Comparison of ENCODE assay signal across 8 cellular contexts in genomic region chr9:95507456-95508241, GRCh38. TPM values are rescaled to one million over a fixed set of nuclear protein-coding genes. Genes with fewer than 3 reads are reported as not detected.
A peak's percentile ranks its signal among the peaks of the same experiment; 100 is the strongest.
DNase-seq lines count a peak whose midpoint lies in the region; ATAC-seq and TF ChIP-seq lines count a peak whose summit lies in the region.

No MANE protein-coding gene starts in this region.

- H3K79me2 ChIP-seq in hepatocyte, result peaks cover 69% of the 10 kb centered on the region

- H3K27ac ChIP-seq in BLaER1 treated with 17β-estradiol and CSF1 and Interleukin-3, amounts not matched to agents 10 nM and 100 nM, result peak overlapping the region; percentile 68 to 98 (median 95); a peak in 21 of 22 replicates
- H3K27ac ChIP-seq in HL-60 (replicated peaks), result no peak overlapping the region
- peak overlapping the region; percentile 90 for H3K27ac ChIP-seq in RWPE2 (ENCODE audit: poor library complexity, severe bottlenecking)
- H3K27ac ChIP-seq in ascending aorta, result peak overlapping the region; percentile 78 to 90
- peak overlapping the region; percentile 99 for H3K27ac ChIP-seq in hepatocyte

- no peaks in the 10 kb centered on the region for H3K9me3 ChIP-seq in BLaER1 treated with 17β-estradiol and CSF1 and Interleukin-3, amounts not matched to agents 10 nM and 100 nM (replicated peaks in 1 of 11)
- H3K9me3 ChIP-seq in RWPE2 (ENCODE audit: severe bottlenecking), result no peaks in the 10 kb centered on the region
- no peaks in the 10 kb centered on the region for H3K9me3 ChIP-seq in ascending aorta
- no peaks in the 10 kb centered on the region for H3K9me3 ChIP-seq in hepatocyte (ENCODE audit: low read depth)

- H3K4me3 ChIP-seq in BLaER1 treated with 17β-estradiol and CSF1 and Interleukin-3, amounts not matched to agents 10 nM and 100 nM, result peak overlapping the region; percentile 74 to 92 (median 88)
- peak overlapping the region; percentile 47 for H3K4me3 ChIP-seq in HL-60 (replicated peaks; ENCODE audit: insufficient read depth, low read length)
- peak overlapping the region; percentile 49 for H3K4me3 ChIP-seq in RWPE2 (ENCODE audit: severe bottlenecking)
- H3K4me3 ChIP-seq in ascending aorta, result peak overlapping the region; percentile 85 to 86
- H3K4me3 ChIP-seq in hepatocyte, result peak overlapping the region; percentile 98

- H3K4me1 ChIP-seq in BLaER1 treated with 17β-estradiol and CSF1 and Interleukin-3, amounts not matched to agents 10 nM and 100 nM, result peaks cover 37 to 53% (median 48%) of the 10 kb centered on the region in 10 experiments
- peaks cover 3% of the 10 kb centered on the region for H3K4me1 ChIP-seq in RWPE2 (ENCODE audit: insufficient read depth, poor library complexity, severe bottlenecking)
- H3K4me1 ChIP-seq in ascending aorta, result peaks cover 6 to 12% of the 10 kb centered on the region in 2 donors
- peaks cover 6% of the 10 kb centered on the region for H3K4me1 ChIP-seq in hepatocyte (ENCODE audit: insufficient read depth)

- H2AFZ ChIP-seq in hepatocyte, result no peak overlapping the region

- H3K4me2 ChIP-seq in BLaER1 treated with 17β-estradiol and CSF1 and Interleukin-3, amounts not matched to agents 10 nM and 100 nM, result peak overlapping the region; percentile 84 to 99 (median 95)
- peak overlapping the region; percentile 86 for H3K4me2 ChIP-seq in hepatocyte

- H3K27me3 ChIP-seq in BLaER1 treated with 17β-estradiol and CSF1 and Interleukin-3, amounts not matched to agents 10 nM and 100 nM, result peaks cover 0 to 63% (median 34%) of the 10 kb centered on the region in 11 experiments; a peak in 16 of 22 replicates
- H3K27me3 ChIP-seq in HL-60 (ENCODE audit: insufficient read depth, poor library complexity, severe bottlenecking), result peaks cover 51% of the 10 kb centered on the region
- H3K27me3 ChIP-seq in RWPE2 (ENCODE audit: insufficient read depth, poor library complexity, severe bottlenecking), result no peaks in the 10 kb centered on the region
- no peaks in the 10 kb centered on the region for H3K27me3 ChIP-seq in ascending aorta
- no peaks in the 10 kb centered on the region for H3K27me3 ChIP-seq in hepatocyte

- ATAC-seq in RWPE2 (ENCODE audit: low read depth) (0 out of 3 replicates have a peak, but pooled peaks have one; percentile 3), GM19351 (IDR thresholded peaks at IDR 0.05; ENCODE audit: unreplicated experiment) (no peak)

- intact Hi-C loops in ascending aorta (cut with DNase I), result loop anchor here (5.0 to 10.0 kb wide), 3 partner anchors 420 to 1110 kb away; partner anchors contain the start of gene CDC14B

- peak overlapping the region; percentile 92 to 97 (median 95) for H3K9ac ChIP-seq in BLaER1 treated with 17β-estradiol and CSF1 and Interleukin-3, amounts not matched to agents 10 nM and 100 nM

- peaks cover 14 to 27% (median 23%) of the 10 kb centered on the region in 11 experiments; a peak in 20 of 22 replicates for H4K20me1 ChIP-seq in BLaER1 treated with 17β-estradiol and CSF1 and Interleukin-3, amounts not matched to agents 10 nM and 100 nM
- peaks cover 25% of the 10 kb centered on the region for H4K20me1 ChIP-seq in hepatocyte (ENCODE audit: insufficient read depth, poor library complexity, severe bottlenecking)

- H3K36me3 ChIP-seq in BLaER1 treated with 17β-estradiol and CSF1 and Interleukin-3, amounts not matched to agents 10 nM and 100 nM, result peaks cover 0 to 4% (median 0%) of the 10 kb centered on the region in 11 experiments; a peak in 2 of 22 replicates
- no peaks in the 10 kb centered on the region for H3K36me3 ChIP-seq in RWPE2 (ENCODE audit: low read depth)
- H3K36me3 ChIP-seq in ascending aorta, result no peaks in the 10 kb centered on the region
- H3K36me3 ChIP-seq in hepatocyte (replicated peaks; ENCODE audit: insufficient read depth, low read depth), result no peaks in the 10 kb centered on the region

- WGBS in hepatocyte (ENCODE audit: low lambda C conversion rate, missing lambda C conversion rate), result under 1% methylated on average over 35 of the region's 37 CpGs

- H3K9me2 ChIP-seq in hepatocyte (replicated peaks; ENCODE audit: insufficient read depth), result no peaks in the 10 kb centered on the region

- DNase-seq in HL-60 (ENCODE audit: low read depth in 1 of 2, low spot score in 1 of 2) (no peak), RWPE2 (ENCODE audit: low spot score) (no peak), ascending aorta (ENCODE audit: low spot score in 2 of 2) (peak in 1 of 2 donors; percentile 69), hepatocyte (ENCODE audit: low spot score) (peak; percentile 60), retina (peak; percentile 74)
- no peak for DNase-seq in NK-92 treated with Interleukin-12 subunit alpha and Interleukin-12 subunit beta, amount 100 ng/mL, for 24 hours (lab: John Stamatoyannopoulos, UW)

- TF ChIP-seq CTCF in HL-60 (IDR thresholded peaks at IDR 0.05; ENCODE audit: insufficient read depth, low read length) (no peak), RWPE2 (IDR thresholded peaks at IDR 0.05; ENCODE audit: poor library complexity, severe bottlenecking) (no peak), ascending aorta (IDR thresholded peaks at IDR 0.05) (no peak), hepatocyte (IDR thresholded peaks at IDR 0.05; ENCODE audit: poor library complexity) (no peak)

RNA-seq across cellular contexts. Expression of gene PTCH1, which starts 9.1 kb away (rescaled TPM):
- 25.2 TPM for total RNA-seq in ascending aorta
- total RNA-seq in hepatocyte, result 29.7 and 36.8 TPM in 2 replicates
- 36.0 and 44.1 TPM in 2 replicates for polyA plus RNA-seq in hepatocyte

Comparison
In these comparisons a context has a peak if more than half of its experiments do, and no peak if none do; other contexts are left out.
1. H3K4me3 ChIP-seq: peak in every context shown above with its lines; median percentile 98 in hepatocyte; 88 in BLaER1 treated with 17β-estradiol and CSF1 and Interleukin-3, amounts not matched to agents 10 nM and 100 nM; 86 in ascending aorta; 49 in RWPE2; 47 in HL-60.
2. DNase-seq: peak in hepatocyte (single experiment) and retina (single experiment); none in HL-60 (0 of 2), RWPE2 (single experiment) and NK-92 treated with Interleukin-12 subunit alpha and Interleukin-12 subunit beta, amount 100 ng/mL, for 24 hours (single experiment).